In the genomic region with DNA sequence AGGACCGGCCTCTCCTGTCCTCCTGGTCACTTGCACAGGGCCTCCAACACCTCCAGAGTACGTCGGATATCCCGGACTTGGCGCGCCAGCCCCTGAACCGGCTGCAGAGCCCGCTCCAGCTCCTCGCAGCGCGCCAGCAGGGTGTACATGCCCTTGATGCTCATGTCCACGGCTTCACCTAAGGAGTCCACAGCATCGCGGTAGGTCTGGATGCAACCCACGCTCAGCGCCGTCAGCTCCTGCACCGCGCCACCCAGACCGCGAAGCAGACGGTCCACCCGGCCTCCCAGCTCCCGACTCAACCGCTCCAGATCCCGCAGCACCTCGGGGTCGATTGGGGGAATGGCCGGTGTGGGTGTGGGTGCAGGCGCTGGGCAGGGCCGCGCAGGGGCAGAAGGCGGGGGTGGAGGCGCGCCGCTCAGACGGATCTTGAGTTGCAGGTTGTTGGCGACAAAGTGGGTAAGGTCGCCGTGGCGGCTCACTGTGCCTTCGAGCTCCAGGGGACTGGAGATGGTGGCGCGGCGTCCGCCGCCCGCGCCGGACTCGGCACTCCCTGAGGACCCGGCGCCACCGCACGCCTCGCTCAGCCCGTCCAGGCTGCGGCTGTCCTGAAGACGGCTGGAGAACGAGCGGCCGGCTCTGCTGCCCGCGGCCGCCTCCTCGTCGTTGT, we compare ENCODE assay signal across 6 cellular contexts. TPM values are rescaled to one million over a fixed set of nuclear protein-coding genes. Genes with fewer than 3 reads are reported as not detected.
DNase-seq lines count a peak whose midpoint lies in the region; ATAC-seq and TF ChIP-seq lines count a peak whose summit lies in the region.

No MANE protein-coding gene starts in this region.

- H3K9me3 ChIP-seq in endodermal cell (ENCODE audit: control insufficient read depth, low read length): no peaks in the 10 kb centered on the region
- H3K9me3 ChIP-seq in skeletal muscle tissue (ENCODE audit: control insufficient read depth in 3 of 3, low read length in 3 of 3): no peaks in the 10 kb centered on the region

- peak overlapping the region; percentile 93 for H3K27ac Mint-ChIP-seq in activated T-cell treated with anti-CD3 and anti-CD28 coated beads, Interleukin-2, amount 50 U/mL, for 24 hours
- no peak overlapping the region for H3K27ac Mint-ChIP-seq in endodermal cell

- H3K4me1 ChIP-seq in endodermal cell (ENCODE audit: control insufficient read depth, insufficient read depth, low read length) (peaks cover 14% of the 10 kb centered on the region), skeletal muscle tissue (ENCODE audit: control insufficient read depth in 3 of 3, insufficient read depth in 3 of 3, low read length in 3 of 3) (peaks cover 47 to 51% (median 49%) of the 10 kb centered on the region in 3 donors)

- no peaks in the 10 kb centered on the region for H3K9me3 Mint-ChIP-seq in activated T-cell treated with anti-CD3 and anti-CD28 coated beads, Interleukin-2, amount 50 U/mL, for 24 hours
- H3K9me3 Mint-ChIP-seq in activated T-cell treated with anti-CD3 and anti-CD28 coated beads, Interleukin-2, amount 50 U/mL, for 4 hours: no peaks in the 10 kb centered on the region
- H3K9me3 Mint-ChIP-seq in endodermal cell: no peaks in the 10 kb centered on the region

- H3K36me3 ChIP-seq in endodermal cell (ENCODE audit: control insufficient read depth, insufficient read depth, low read length) (no peaks in the 10 kb centered on the region), skeletal muscle tissue (ENCODE audit: control insufficient read depth in 3 of 3, insufficient read depth in 3 of 3, low read length in 3 of 3) (no peaks in the 10 kb centered on the region)

- H3K27ac ChIP-seq in endodermal cell (ENCODE audit: low read depth, low read length) (no peak overlapping the region), skeletal muscle tissue (ENCODE audit: low read depth, low read length) (peak overlapping the region; percentile 88)

- peak; percentile 54 for DNase-seq in activated T-cell treated with anti-CD3 and anti-CD28 coated beads, Interleukin-2, amount 50 U/mL, for 24 hours
- no peak for DNase-seq in activated T-cell treated with anti-CD3 and anti-CD28 coated beads, Interleukin-2, amount 50 U/mL, for 4 hours
- DNase-seq in endodermal cell (peak; percentile 76), SIG-M5 (lab: John Stamatoyannopoulos, UW) (no peak)
- DNase-seq in effector CD4-positive, alpha-beta T cell: no peak

- ATAC-seq in activated T-cell treated with anti-CD3 and anti-CD28 coated beads, Interleukin-2, amount 50 U/mL, for 4 hours: no peak

- H3K9ac ChIP-seq in endodermal cell (ENCODE audit: extremely low read depth, low read length, poor library complexity, severe bottlenecking): peak overlapping the region; percentile 48
- H3K9ac ChIP-seq in skeletal muscle tissue (ENCODE audit: low read depth in 1 of 3, low read length in 3 of 3): peak overlapping the region; percentile 83 to 89 (median 84)

- TF ChIP-seq CTCF in endodermal cell (conservative IDR thresholded peaks at IDR 0.05): no peak

- peaks cover 14% of the 10 kb centered on the region for H3K4me1 Mint-ChIP-seq in activated T-cell treated with anti-CD3 and anti-CD28 coated beads, Interleukin-2, amount 50 U/mL, for 24 hours (ENCODE audit: low read depth)
- H3K4me1 Mint-ChIP-seq in activated T-cell treated with anti-CD3 and anti-CD28 coated beads, Interleukin-2, amount 50 U/mL, for 4 hours (ENCODE audit: low read depth): peaks cover 11% of the 10 kb centered on the region
- H3K4me1 Mint-ChIP-seq in endodermal cell: peaks cover 8% of the 10 kb centered on the region

- peak overlapping the region; percentile 94 for H3K4me3 ChIP-seq in endodermal cell (ENCODE audit: low read length)
- peak overlapping the region; percentile 81 to 96 (median 94) for H3K4me3 ChIP-seq in skeletal muscle tissue (ENCODE audit: low read length in 3 of 3)

- peaks cover 2% of the 10 kb centered on the region for H3K36me3 Mint-ChIP-seq in activated T-cell treated with anti-CD3 and anti-CD28 coated beads, Interleukin-2, amount 50 U/mL, for 24 hours (ENCODE audit: low read depth)
- no peaks in the 10 kb centered on the region for H3K36me3 Mint-ChIP-seq in activated T-cell treated with anti-CD3 and anti-CD28 coated beads, Interleukin-2, amount 50 U/mL, for 4 hours (ENCODE audit: insufficient read depth)
- no peaks in the 10 kb centered on the region for H3K36me3 Mint-ChIP-seq in endodermal cell (ENCODE audit: low read depth)

- no peaks in the 10 kb centered on the region for H3K27me3 Mint-ChIP-seq in activated T-cell treated with anti-CD3 and anti-CD28 coated beads, Interleukin-2, amount 50 U/mL, for 24 hours
- no peaks in the 10 kb centered on the region for H3K27me3 Mint-ChIP-seq in activated T-cell treated with anti-CD3 and anti-CD28 coated beads, Interleukin-2, amount 50 U/mL, for 4 hours (ENCODE audit: low read depth)
- peaks cover 11% of the 10 kb centered on the region for H3K27me3 Mint-ChIP-seq in endodermal cell (ENCODE audit: insufficient read depth)

- H3K4me3 Mint-ChIP-seq in activated T-cell treated with anti-CD3 and anti-CD28 coated beads, Interleukin-2, amount 50 U/mL, for 24 hours: no peak overlapping the region
- H3K4me3 Mint-ChIP-seq in activated T-cell treated with anti-CD3 and anti-CD28 coated beads, Interleukin-2, amount 50 U/mL, for 4 hours: no peak overlapping the region
- no peak overlapping the region for H3K4me3 Mint-ChIP-seq in endodermal cell

- 10 to 21% methylated on average over 25 to 67 of the region's 67 CpGs for WGBS in endodermal cell (ENCODE audit: insufficient coverage in 1 of 2, insufficient read length in 1 of 2), 2 experiments

- no peaks in the 10 kb centered on the region for H3K27me3 ChIP-seq in endodermal cell (ENCODE audit: control insufficient read depth, insufficient read depth, low read length, poor library complexity, severe bottlenecking)
- no peaks in the 10 kb centered on the region for H3K27me3 ChIP-seq in skeletal muscle tissue (ENCODE audit: control insufficient read depth in 3 of 3, insufficient read depth in 3 of 3, low read length in 3 of 3)

RNA-seq across cellular contexts. Expression of a gene that starts 0.8 kb away (rescaled TPM):
- total RNA-seq in activated T-cell treated with anti-CD3 and anti-CD28 coated beads, Interleukin-2, amount 50 U/mL, for 4 hours: 1 to 10 TPM; 5.0 to 5.6 (median 5.2) TPM
- total RNA-seq in endodermal cell: 1 to 10 TPM; 4.1 to 5.5 TPM
- 3.5 TPM for polyA plus RNA-seq in endodermal cell (2013, experiment 1 of 2)
- 3.2 TPM for polyA plus RNA-seq in endodermal cell (2013, experiment 2 of 2)
- total RNA-seq in skeletal muscle tissue: 4.7 TPM

RNA-seq across cellular contexts. Expression of a gene that starts 13.0 kb away (rescaled TPM):
- 10 to 100 TPM; 11.9 to 18.6 (median 18.1) TPM for total RNA-seq in activated T-cell treated with anti-CD3 and anti-CD28 coated beads, Interleukin-2, amount 50 U/mL, for 4 hours
- total RNA-seq in endodermal cell (10 to 100 TPM; 26.2 to 27.7 TPM), skeletal muscle tissue (25.1 TPM)
- 79.3 TPM for polyA plus RNA-seq in endodermal cell (2013, experiment 1 of 2)
- polyA plus RNA-seq in endodermal cell (2013, experiment 2 of 2): 69.1 TPM

RNA-seq across cellular contexts. Expression of a gene that starts 21.2 kb away (rescaled TPM):
- 1 to 10 TPM; 6.2 to 6.7 (median 6.7) TPM for total RNA-seq in activated T-cell treated with anti-CD3 and anti-CD28 coated beads, Interleukin-2, amount 50 U/mL, for 4 hours
- total RNA-seq in endodermal cell (100 to 1,000 TPM in 1 of 2 donors, 10 to 100 TPM in 1; 90.5 to 122 TPM), skeletal muscle tissue (5.7 TPM)
- polyA plus RNA-seq in endodermal cell (2013, experiment 1 of 2): 174 TPM
- polyA plus RNA-seq in endodermal cell (2013, experiment 2 of 2): 175 TPM

RNA-seq across cellular contexts. Expression of a gene that starts 26.4 kb away (rescaled TPM):
- total RNA-seq in activated T-cell treated with anti-CD3 and anti-CD28 coated beads, Interleukin-2, amount 50 U/mL, for 4 hours: 10 to 100 TPM; 49.6 to 67.5 (median 59.7) TPM
- total RNA-seq in endodermal cell (10 to 100 TPM; 32.1 to 32.2 TPM), skeletal muscle tissue (8.4 TPM)
- 57.3 TPM for polyA plus RNA-seq in endodermal cell (2013, experiment 1 of 2)
- polyA plus RNA-seq in endodermal cell (2013, experiment 2 of 2): 46.3 TPM

RNA-seq across cellular contexts. Expression of a gene that starts 37.0 kb away (rescaled TPM):
- 10 to 100 TPM; 30.4 to 36.9 (median 36.7) TPM for total RNA-seq in activated T-cell treated with anti-CD3 and anti-CD28 coated beads, Interleukin-2, amount 50 U/mL, for 4 hours
- total RNA-seq in endodermal cell (10 to 100 TPM; 38.3 to 53.7 TPM), skeletal muscle tissue (37.1 TPM)
- 24.2 TPM for polyA plus RNA-seq in endodermal cell (2013, experiment 1 of 2)
- 19.0 TPM for polyA plus RNA-seq in endodermal cell (2013, experiment 2 of 2)

Comparison
In these comparisons a context has a peak if more than half of its experiments do, and no peak if none do; other contexts are left out.
1. DNase-seq: peak in activated T-cell treated with anti-CD3 and anti-CD28 coated beads, Interleukin-2, amount 50 U/mL, for 24 hours (single experiment) and endodermal cell (single experiment); none in activated T-cell treated with anti-CD3 and anti-CD28 coated beads, Interleukin-2, amount 50 U/mL, for 4 hours (single experiment), SIG-M5 (single experiment) and effector CD4-positive, alpha-beta T cell (single experiment).
2. RNA of a gene that starts 21.2 kb away (total RNA-seq): 90.5 to 122 TPM in endodermal cell; 6.2 to 6.7 TPM in activated T-cell treated with anti-CD3 and anti-CD28 coated beads, Interleukin-2, amount 50 U/mL, for 4 hours and 5.7 TPM in skeletal muscle tissue (single experiment); every median in the first group is over 10 times any median in the second.